1 cellular context compared by ENCODE assay signal in the genomic region with DNA sequence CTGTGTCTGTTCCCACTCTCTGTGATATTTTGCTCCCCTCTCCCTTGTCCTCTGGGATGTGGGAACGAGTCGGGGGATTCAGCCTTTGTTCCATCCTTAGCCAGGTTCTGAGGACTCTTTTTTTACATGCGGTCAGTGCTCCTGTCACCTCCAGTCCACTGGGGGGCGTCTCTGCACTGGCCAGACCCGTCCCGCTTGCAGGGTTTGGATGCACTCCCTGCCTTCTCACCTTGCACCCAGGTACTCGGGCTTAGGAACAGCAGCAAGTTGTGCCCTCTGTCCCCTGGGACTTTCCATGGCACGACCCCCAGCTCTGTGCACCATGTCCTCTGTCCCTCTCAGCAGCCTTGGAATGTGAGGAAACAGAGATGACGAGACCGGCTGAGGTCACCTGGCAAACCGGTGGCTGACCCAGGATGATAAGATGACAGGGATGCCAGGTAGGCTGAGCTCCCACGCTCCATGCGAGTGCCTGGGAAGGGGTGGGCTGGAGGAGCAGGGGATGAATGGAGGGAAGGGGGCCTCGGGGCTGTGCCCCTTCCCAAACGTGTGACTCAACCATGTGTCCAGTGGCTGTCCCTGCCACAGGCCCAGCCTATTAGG.
TF ChIP-seq lines count a peak whose summit lies in the region.

No MANE protein-coding gene starts in this region.

TF ChIP-seq in GM12878, 131 proteins besides CTCF, POLR2A, EP300 and RAD21:
- TF ChIP-seq, protein P1, sequence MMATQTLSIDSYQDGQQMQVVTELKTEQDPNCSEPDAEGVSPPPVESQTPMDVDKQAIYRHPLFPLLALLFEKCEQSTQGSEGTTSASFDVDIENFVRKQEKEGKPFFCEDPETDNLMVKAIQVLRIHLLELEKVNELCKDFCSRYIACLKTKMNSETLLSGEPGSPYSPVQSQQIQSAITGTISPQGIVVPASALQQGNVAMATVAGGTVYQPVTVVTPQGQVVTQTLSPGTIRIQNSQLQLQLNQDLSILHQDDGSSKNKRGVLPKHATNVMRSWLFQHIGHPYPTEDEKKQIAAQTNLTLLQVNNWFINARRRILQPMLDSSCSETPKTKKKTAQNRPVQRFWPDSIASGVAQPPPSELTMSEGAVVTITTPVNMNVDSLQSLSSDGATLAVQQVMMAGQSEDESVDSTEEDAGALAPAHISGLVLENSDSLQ (IDR thresholded peaks at IDR 0.05): no peak
- TF ChIP-seq ASH2L (IDR thresholded peaks at IDR 0.05; ENCODE audit: borderline replicate concordance, low read depth) (no peak), SMC3 (IDR thresholded peaks at IDR 0.05; ENCODE audit: borderline replicate concordance, low read length) (peak; percentile 80), YY1 (IDR thresholded peaks at IDR 0.05; ENCODE audit: low read depth, low read length) (peak; percentile 45; the same call in 1 of the 2 replicates), RUNX3 (IDR thresholded peaks at IDR 0.05; ENCODE audit: low read length) (peak; percentile 54)
